28 cellular contexts compared by ENCODE assay signal in genomic region chr4:182489607-182490006, GRCh38.
"Had no signal": no experiment of that assay in that cellular context is flagged by ENCODE, and none has a peak within 500 bp of the region (broad histone marks: within the 10 kb centered on the region; RNA-seq: fewer than 3 reads in every experiment).

No MANE protein-coding gene starts in this region.

- H3K4me3 Mint-ChIP-seq: dendritic cell treated with granulocyte-macrophage colony-stimulating factor and Interleukin-4, amounts not matched to agents 40 ng/mL and 50 ng/mL, for 4 days; effector memory CD8-positive, alpha-beta T cell; endodermal cell had no signal

- H3K27ac Mint-ChIP-seq: dendritic cell treated with granulocyte-macrophage colony-stimulating factor and Interleukin-4, amounts not matched to agents 40 ng/mL and 50 ng/mL, for 4 days; effector memory CD8-positive, alpha-beta T cell; endodermal cell had no signal

- H3K9me3 ChIP-seq: colonic mucosa, esophagus muscularis mucosa, esophagus squamous epithelium, gastrocnemius medialis, gastroesophageal sphincter had no signal

- FAIRE-seq: colon, endothelial cell of umbilical vein, frontal cortex had no signal

- H3K4me3 ChIP-seq: colonic mucosa, coronary artery, dorsolateral prefrontal cortex, esophagus muscularis mucosa, esophagus squamous epithelium, gastrocnemius medialis, gastroesophageal sphincter, heart left ventricle, heart right ventricle had no signal

- DNase-seq: colonic mucosa; cortex of kidney; dermis blood vessel endothelial cell; dorsolateral prefrontal cortex; effector CD4-positive, alpha-beta T cell; effector CD8-positive, alpha-beta T cell; effector memory CD4-positive, alpha-beta T cell; effector memory CD8-positive, alpha-beta T cell; endodermal cell; erythroblast; esophagus squamous epithelium; foreskin fibroblast; foreskin keratinocyte; foreskin melanocyte; gastrocnemius medialis; glutamatergic neuron; head of caudate nucleus; heart left ventricle; heart right ventricle had no signal

- H3K4me1 ChIP-seq: colonic mucosa, foreskin keratinocyte had no signal

- H3K27ac ChIP-seq: colonic mucosa, coronary artery, dorsolateral prefrontal cortex, epithelial cell of prostate, esophagus muscularis mucosa, esophagus squamous epithelium, foreskin keratinocyte, gastrocnemius medialis, gastroesophageal sphincter, heart left ventricle, heart right ventricle had no signal

- H3K9me3 Mint-ChIP-seq: dendritic cell treated with granulocyte-macrophage colony-stimulating factor and Interleukin-4, amounts not matched to agents 40 ng/mL and 50 ng/mL, for 4 days; effector memory CD8-positive, alpha-beta T cell had no signal

- H3K27me3 ChIP-seq: colonic mucosa, dorsolateral prefrontal cortex, esophagus muscularis mucosa, esophagus squamous epithelium, foreskin keratinocyte, gastrocnemius medialis, gastroesophageal sphincter, heart left ventricle, heart right ventricle had no signal

- H3K27me3 Mint-ChIP-seq: dendritic cell treated with granulocyte-macrophage colony-stimulating factor and Interleukin-4, amounts not matched to agents 40 ng/mL and 50 ng/mL, for 4 days had no signal

- H3K36me3 ChIP-seq: colonic mucosa, esophagus muscularis mucosa, esophagus squamous epithelium, gastrocnemius medialis, gastroesophageal sphincter, heart left ventricle, heart right ventricle had no signal

- H3K4me1 Mint-ChIP-seq: endodermal cell had no signal

- ATAC-seq: effector memory CD8-positive, alpha-beta T cell; esophagus mucosa; foreskin keratinocyte; gastrocnemius medialis; gastroesophageal sphincter; heart left ventricle; heart right ventricle had no signal
